ENCODE assay signal across 23 cellular contexts in the genomic region with DNA sequence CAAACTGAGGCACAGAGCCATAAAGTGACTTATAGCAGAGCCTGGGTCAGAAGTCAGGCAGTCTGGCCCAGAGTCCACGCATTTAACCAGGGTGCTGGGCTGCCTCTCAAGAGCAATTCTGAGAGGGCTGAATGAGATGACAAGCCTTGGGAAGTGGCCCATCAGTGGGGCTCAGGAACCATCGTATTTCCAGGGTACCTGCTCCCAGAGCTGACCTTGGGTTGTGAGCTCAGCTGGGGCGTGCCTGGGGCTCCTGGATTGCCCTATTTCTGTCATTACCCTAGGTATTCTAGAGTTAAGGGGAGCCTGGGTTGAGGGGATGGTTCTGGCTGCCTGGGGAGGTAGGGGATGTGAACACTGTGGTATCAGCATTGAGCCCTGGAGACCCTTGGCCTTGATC. TPM values are rescaled to one million over a fixed set of nuclear protein-coding genes. Genes with fewer than 3 reads are reported as not detected.
DNase-seq lines count a peak whose midpoint lies in the region; ATAC-seq and TF ChIP-seq lines count a peak whose summit lies in the region.
"Had no signal": no experiment of that assay in that cellular context is flagged by ENCODE, and none has a peak within 500 bp of the region (broad histone marks: within the 10 kb centered on the region; RNA-seq: fewer than 3 reads in every experiment).

No MANE protein-coding gene starts in this region.

- H3K9me3 Mint-ChIP-seq in endodermal cell = no peaks in the 10 kb centered on the region
- H3K9me3 Mint-ChIP-seq: CD14-positive monocyte, GM23338, IgD-negative memory B cell had no signal

- no peaks in the 10 kb centered on the region for H4K20me1 ChIP-seq in BLaER1 treated with 17β-estradiol and CSF1 and Interleukin-3, amounts not matched to agents 10 nM and 100 nM

- WGBS in endodermal cell (ENCODE audit: insufficient coverage in 1 of 2, insufficient read length in 1 of 2), 2 experiments = 90 to 94% methylated on average over 2 to 3 of the region's 3 CpGs
- 86% methylated on average over 3 of the region's 3 CpGs for WGBS in sigmoid colon, 2 donors

- no peak overlapping the region for H3K27ac Mint-ChIP-seq in endodermal cell
- H3K27ac Mint-ChIP-seq: GM23338 had no signal

- peaks cover 0 to 5% (median 0%) of the 10 kb centered on the region in 11 experiments; a peak in 3 of 22 replicates for H3K36me3 ChIP-seq in BLaER1 treated with 17β-estradiol and CSF1 and Interleukin-3, amounts not matched to agents 10 nM and 100 nM
- H3K36me3 ChIP-seq in endodermal cell (ENCODE audit: control insufficient read depth, insufficient read depth, low read length) (no peaks in the 10 kb centered on the region), sigmoid colon (no peaks in the 10 kb centered on the region)

- peak overlapping the region in 7 of 11 experiments; percentile 5 to 94 (median 80); a peak in 11 of 22 replicates for H3K27ac ChIP-seq in BLaER1 treated with 17β-estradiol and CSF1 and Interleukin-3, amounts not matched to agents 10 nM and 100 nM
- H3K27ac ChIP-seq in endodermal cell (ENCODE audit: low read depth, low read length) (no peak overlapping the region), sigmoid colon (no peak overlapping the region)
- H3K27ac ChIP-seq: PC-9 had no signal

- H3K4me1 Mint-ChIP-seq in endodermal cell = peaks cover 15% of the 10 kb centered on the region

- ATAC-seq in GM19035 (IDR thresholded peaks at IDR 0.05; ENCODE audit: unreplicated experiment) = no peak
- ATAC-seq: GM23338, HCT116 had no signal

- H3K4me1 ChIP-seq in BLaER1 treated with 17β-estradiol and CSF1 and Interleukin-3, amounts not matched to agents 10 nM and 100 nM = peaks cover 41 to 92% (median 87%) of the 10 kb centered on the region in 10 experiments
- H3K4me1 ChIP-seq in endodermal cell (ENCODE audit: control insufficient read depth, insufficient read depth, low read length) (no peaks in the 10 kb centered on the region), sigmoid colon (no peaks in the 10 kb centered on the region)

- peak overlapping the region in 9 of 11 experiments; percentile 85 to 97 (median 94); a peak in 17 of 22 replicates for H3K4me2 ChIP-seq in BLaER1 treated with 17β-estradiol and CSF1 and Interleukin-3, amounts not matched to agents 10 nM and 100 nM
- H3K4me2 ChIP-seq: GM23338, PC-9 had no signal

- no peak overlapping the region for H3K4me3 ChIP-seq in BLaER1 treated with 17β-estradiol and CSF1 and Interleukin-3, amounts not matched to agents 10 nM and 100 nM
- H3K4me3 ChIP-seq in endodermal cell (ENCODE audit: low read length) (no peak overlapping the region), sigmoid colon (no peak overlapping the region)
- H3K4me3 ChIP-seq: GM23338, PC-9 had no signal

- no peaks in the 10 kb centered on the region for H3K9me3 ChIP-seq in BLaER1 treated with 17β-estradiol and CSF1 and Interleukin-3, amounts not matched to agents 10 nM and 100 nM (replicated peaks in 1 of 11)
- H3K9me3 ChIP-seq in endodermal cell (ENCODE audit: control insufficient read depth, low read length) = no peaks in the 10 kb centered on the region
- H3K9me3 ChIP-seq in sigmoid colon = no peaks in the 10 kb centered on the region

- H3K36me3 Mint-ChIP-seq in endodermal cell (ENCODE audit: low read depth) = no peaks in the 10 kb centered on the region
- H3K36me3 Mint-ChIP-seq: CD14-positive monocyte, IgD-negative memory B cell had no signal

- intact Hi-C loops in sigmoid colon (cut with DNase I) = no loop called here

- TF ChIP-seq EP300 in sigmoid colon (IDR thresholded peaks at IDR 0.05) = no peak

- no peaks in the 10 kb centered on the region for H3K27me3 ChIP-seq in BLaER1 treated with 17β-estradiol and CSF1 and Interleukin-3, amounts not matched to agents 10 nM and 100 nM
- H3K27me3 ChIP-seq in endodermal cell (ENCODE audit: control insufficient read depth, insufficient read depth, low read length, poor library complexity, severe bottlenecking) (no peaks in the 10 kb centered on the region), sigmoid colon (peaks cover 0 to 2% (median 0%) of the 10 kb centered on the region in 3 donors)

- H3K27me3 Mint-ChIP-seq in endodermal cell (ENCODE audit: insufficient read depth) = no peaks in the 10 kb centered on the region

- DNase-seq in activated CD8-positive, alpha-beta memory T cell treated with anti-CD3 and anti-CD28 coated beads, Interleukin-2, amount 50 U/mL, for 48 hours = peak; percentile 30
- no peak for DNase-seq in activated CD8-positive, alpha-beta memory T cell treated with anti-CD3 and anti-CD28 coated beads, Interleukin-2, amount 50 U/mL, for 4 hours
- DNase-seq in endodermal cell (peak; percentile 18), sigmoid colon (peak; percentile 30), C1 segment of cervical spinal cord (lab: John Stamatoyannopoulos, UW) (no peak)
- DNase-seq: 8988T, Karpas-422, MV-4-11, NCI-H1105 treated with DMSO at 0.1 percent for 48 hours, NCI-H2029 treated with DMSO at 0.1 percent for 48 hours, NCI-H226, NCI-H510A treated with DMSO at 0.1 percent for 48 hours, NCI-H748 treated with DMSO at 0.1 percent for 48 hours, PC-9, RPMI8226, SIG-M5 had no signal

- TF ChIP-seq CTCF in endodermal cell (conservative IDR thresholded peaks at IDR 0.05) (no peak), sigmoid colon (IDR thresholded peaks at IDR 0.05) (no peak)

- H3K9ac ChIP-seq in BLaER1 treated with 17β-estradiol and CSF1 and Interleukin-3, amounts not matched to agents 10 nM and 100 nM = no peak overlapping the region
- H3K9ac ChIP-seq in endodermal cell (ENCODE audit: extremely low read depth, low read length, poor library complexity, severe bottlenecking) = no peak overlapping the region

- no peak overlapping the region for H3K4me3 Mint-ChIP-seq in endodermal cell
- H3K4me3 Mint-ChIP-seq: CD14-positive monocyte, GM23338, IgD-negative memory B cell had no signal

- no peak for TF ChIP-seq POLR2A in sigmoid colon (IDR thresholded peaks at IDR 0.05)

RNA-seq across cellular contexts. Expression of a gene that starts 49.4 kb away (rescaled TPM):
- total RNA-seq in endodermal cell = 1 to 10 TPM in 1 of 2 donors, under 1 TPM in 1; 0.73 to 1.5 TPM
- polyA plus RNA-seq in endodermal cell (2013, experiment 1 of 2) = 0.57 TPM
- 0.79 TPM for polyA plus RNA-seq in endodermal cell (2013, experiment 2 of 2)
- under 1 TPM in 2 of 4 donors, not detected in 2; 0.14 to 0.28 TPM for total RNA-seq in sigmoid colon
- polyA plus RNA-seq in sigmoid colon = 1 to 10 TPM in 1 of 3 donors, not detected in 2; 1.0 TPM
- total RNA-seq: M059J had no signal
- polyA plus RNA-seq: CD14-positive monocyte, IgD-negative memory B cell had no signal

Comparison
In these comparisons a context has a peak if more than half of its experiments do, and no peak if none do; other contexts are left out.
1. DNase-seq: peak in activated CD8-positive, alpha-beta memory T cell treated with anti-CD3 and anti-CD28 coated beads, Interleukin-2, amount 50 U/mL, for 48 hours (single experiment), endodermal cell (single experiment) and sigmoid colon (single experiment); none in activated CD8-positive, alpha-beta memory T cell treated with anti-CD3 and anti-CD28 coated beads, Interleukin-2, amount 50 U/mL, for 4 hours (single experiment) and C1 segment of cervical spinal cord (0 of 14).
2. H3K27ac ChIP-seq: peak in BLaER1 treated with 17β-estradiol and CSF1 and Interleukin-3, amounts not matched to agents 10 nM and 100 nM (7 of 11); none in endodermal cell (single experiment) and sigmoid colon (0 of 4).